ENCODE assay signal across 8 cellular contexts in genomic region chr6:15248451-15249370, GRCh38. TPM values are rescaled to one million over a fixed set of nuclear protein-coding genes. Genes with fewer than 3 reads are reported as not detected.
DNase-seq lines count a peak whose midpoint lies in the region; ATAC-seq, FAIRE-seq and TF ChIP-seq lines count a peak whose summit lies in the region.

No MANE protein-coding gene starts in this region.

- H3K9me3 Mint-ChIP-seq in astrocyte (ENCODE audit: unreplicated experiment), result no peaks in the 10 kb centered on the region

- peak overlapping the region; percentile 95 for H3K4me3 Mint-ChIP-seq in astrocyte (ENCODE audit: unreplicated experiment)

- H3K27ac Mint-ChIP-seq in astrocyte (ENCODE audit: unreplicated experiment), result peak overlapping the region; percentile 98

- H3K4me3 ChIP-seq in GM12865 (ENCODE audit: low read depth, low read length) (peak overlapping the region; percentile 89), astrocyte (ENCODE audit: insufficient read depth, low read depth, low read length) (peak overlapping the region; percentile 80), rectal smooth muscle tissue (ENCODE audit: low read length) (peak overlapping the region; percentile 73), uterus (peak overlapping the region; percentile 78 to 87)

- DNase-seq in GM12865 (ENCODE audit: low read depth) (peak; percentile 96), NCI-H1930 (lab: John Stamatoyannopoulos, UW) (peak; percentile 93 to 96), T-helper 9 cell (peak; percentile 98), astrocyte (ENCODE audit: low read depth) (peak; percentile 91), hepatic stellate cell (ENCODE audit: low spot score) (peak; percentile 97), uterus (peak; percentile 94 to 97)

- peaks cover 9% of the 10 kb centered on the region for H3K4me1 ChIP-seq in astrocyte (ENCODE audit: insufficient read depth, low read length)
- no peaks in the 10 kb centered on the region for H3K4me1 ChIP-seq in rectal smooth muscle tissue (ENCODE audit: control insufficient read depth, insufficient read depth, low read length)
- no peaks in the 10 kb centered on the region for H3K4me1 ChIP-seq in uterus

- H3K9ac ChIP-seq in astrocyte (ENCODE audit: low read length) (peak overlapping the region; percentile 79), rectal smooth muscle tissue (ENCODE audit: low read length) (no peak overlapping the region)

- intact Hi-C loops in uterus (cut with DNase I; ENCODE audit: low total_unique reads), result no loop called here

- H3K36me3 Mint-ChIP-seq in astrocyte (ENCODE audit: low read depth, unreplicated experiment), result peaks cover 3% of the 10 kb centered on the region

- H3K36me3 ChIP-seq in astrocyte (ENCODE audit: insufficient read depth, low read length), result no peaks in the 10 kb centered on the region
- H3K36me3 ChIP-seq in rectal smooth muscle tissue (ENCODE audit: control insufficient read depth, insufficient read depth, low read length), result no peaks in the 10 kb centered on the region
- H3K36me3 ChIP-seq in uterus, result no peaks in the 10 kb centered on the region

- no peaks in the 10 kb centered on the region for H3K27me3 Mint-ChIP-seq in astrocyte (ENCODE audit: low read depth, unreplicated experiment)

- FAIRE-seq in astrocyte (lab: Jason Lieb, UNC), result no peak

- H3K27ac ChIP-seq in astrocyte (ENCODE audit: low read depth, low read length) (peak overlapping the region; percentile 69), rectal smooth muscle tissue (ENCODE audit: low read depth, low read length) (peak overlapping the region; percentile 68), uterus (peak overlapping the region; percentile 92 to 93)

- no peaks in the 10 kb centered on the region for H3K9me3 ChIP-seq in astrocyte (ENCODE audit: insufficient read depth, low read depth, low read length)
- H3K9me3 ChIP-seq in uterus, result no peaks in the 10 kb centered on the region

- peak; percentile 45 for ATAC-seq in HG02885 (IDR thresholded peaks at IDR 0.05; ENCODE audit: poor library complexity, unreplicated experiment)

- TF ChIP-seq CTCF in GM12865 (IDR thresholded peaks at IDR 0.05; ENCODE audit: insufficient read depth, low read depth, low read length, missing control alignments) (no peak), astrocyte (IDR thresholded peaks at IDR 0.05; ENCODE audit: insufficient read depth, low read depth, low read length) (no peak), uterus (IDR thresholded peaks at IDR 0.05) (peak; percentile 29 to 59 (median 49))

- H3K27me3 ChIP-seq in astrocyte (ENCODE audit: insufficient read depth, low read length) (no peaks in the 10 kb centered on the region), rectal smooth muscle tissue (ENCODE audit: control insufficient read depth, insufficient read depth, low read length) (no peaks in the 10 kb centered on the region), uterus (no peaks in the 10 kb centered on the region)

- peaks cover 22% of the 10 kb centered on the region for H3K4me1 Mint-ChIP-seq in astrocyte (ENCODE audit: low read depth, unreplicated experiment)

- peak in 1 of 2 donors; percentile 54 for TF ChIP-seq POLR2A in uterus (IDR thresholded peaks at IDR 0.05)

- peak overlapping the region; percentile 72 for H2AFZ ChIP-seq in astrocyte (ENCODE audit: low read depth, low read length)

- H4K20me1 ChIP-seq in astrocyte (ENCODE audit: insufficient read depth, low read length), result peaks cover 67% of the 10 kb centered on the region

- peak overlapping the region; percentile 87 for H3K4me2 ChIP-seq in astrocyte (ENCODE audit: low read length)

- peaks cover 71% of the 10 kb centered on the region for H3K79me2 ChIP-seq in astrocyte (ENCODE audit: insufficient read depth, low read length)

RNA-seq across cellular contexts. Expression of gene JARID2, which starts 2.8 kb away (rescaled TPM):
- total RNA-seq in astrocyte, result 23.3 and 24.2 TPM in 2 replicates
- 10 to 100 TPM in 2 of 4 donors, 1 to 10 TPM in 2; 2.6 to 15.8 (median 8.0) TPM for total RNA-seq in uterus

Comparison
In these comparisons a context has a peak if more than half of its experiments do, and no peak if none do; other contexts are left out.
1. Peak in every context shown above with its lines: DNase-seq, ATAC-seq, H3K4me3 ChIP-seq and H3K27ac ChIP-seq.
2. CTCF ChIP-seq: peak in uterus (4 of 4); none in GM12865 (single experiment) and astrocyte (single experiment).